Comparison of ENCODE assay signal across 10 cellular contexts in genomic region chr19:2064788-2065524, GRCh38. TPM values are rescaled to one million over a fixed set of nuclear protein-coding genes. Genes with fewer than 3 reads are reported as not detected.
DNase-seq lines count a peak whose midpoint lies in the region; ATAC-seq, FAIRE-seq and TF ChIP-seq lines count a peak whose summit lies in the region.
"Had no signal": no experiment of that assay in that cellular context is flagged by ENCODE, and none has a peak within 500 bp of the region (broad histone marks: within the 10 kb centered on the region; RNA-seq: fewer than 3 reads in every experiment).

No MANE protein-coding gene starts in this region.

- no peaks in the 10 kb centered on the region for H3K9me3 ChIP-seq in lower lobe of right lung

- DNase-seq in G401 (ENCODE audit: low spot score): peak; percentile 97
- peak; percentile 96 for DNase-seq in cerebellar cortex (ENCODE audit: low spot score)
- no peak for DNase-seq in lower lobe of right lung
- DNase-seq in GM19239 (ENCODE audit: insufficient read length, low spot score): no peak
- no peak for DNase-seq in erythroblast (lab: John Stamatoyannopoulos, UW)
- DNase-seq in stimulated activated CD4-positive, alpha-beta T cell treated with anti-CD3 and anti-CD28 coated beads, Interleukin-4, amount 100 ng/mL, for 4 hours: no peak
- DNase-seq: activated CD8-positive, alpha-beta memory T cell treated with anti-CD3 and anti-CD28 coated beads for 24 hours; dermis blood vessel endothelial cell had no signal

- no peak overlapping the region for H3K4me3 ChIP-seq in lower lobe of right lung

- H3K36me3 ChIP-seq in lower lobe of right lung: no peaks in the 10 kb centered on the region

- intact Hi-C loops in lower lobe of right lung (cut with DNase I): no loop called here

- no peak for TF ChIP-seq CTCF in lower lobe of right lung (IDR thresholded peaks at IDR 0.05)

- peak overlapping the region; percentile 49 for H3K27ac Mint-ChIP-seq in stimulated activated memory B cell treated with anti-CD40 and anti-IgM and Interleukin-4, amounts not matched to agents 10 μg/mL and 1 μg/mL and 100 μg/mL, for 72 hours

- peaks cover 66% of the 10 kb centered on the region for H3K4me1 Mint-ChIP-seq in stimulated activated memory B cell treated with anti-CD40 and anti-IgM and Interleukin-4, amounts not matched to agents 10 μg/mL and 1 μg/mL and 100 μg/mL, for 72 hours

- no peak for ATAC-seq in lower lobe of right lung
- ATAC-seq in stimulated activated memory B cell treated with anti-CD40 and anti-IgM and Interleukin-4, amounts not matched to agents 10 μg/mL and 1 μg/mL and 100 μg/mL, for 72 hours: no peak
- no peak for ATAC-seq in GM18511 (IDR thresholded peaks at IDR 0.05; ENCODE audit: unreplicated experiment)

- H3K4me1 ChIP-seq in lower lobe of right lung: peaks cover 44% of the 10 kb centered on the region

- H3K9me3 Mint-ChIP-seq in stimulated activated memory B cell treated with anti-CD40 and anti-IgM and Interleukin-4, amounts not matched to agents 10 μg/mL and 1 μg/mL and 100 μg/mL, for 72 hours: no peaks in the 10 kb centered on the region

- no peaks in the 10 kb centered on the region for H3K36me3 Mint-ChIP-seq in stimulated activated memory B cell treated with anti-CD40 and anti-IgM and Interleukin-4, amounts not matched to agents 10 μg/mL and 1 μg/mL and 100 μg/mL, for 72 hours

- no peak for FAIRE-seq in GM19239 (lab: Jason Lieb, UNC)

- no peak for TF ChIP-seq POLR2A in erythroblast (IDR thresholded peaks at IDR 0.05; ENCODE audit: low read length)

- no peaks in the 10 kb centered on the region for H3K27me3 ChIP-seq in lower lobe of right lung (ENCODE audit: low read depth)

- in situ Hi-C loops in G401 (cut with HindIII; ENCODE audit: low sequenced_read_pairs): no loop called here

- H3K4me3 Mint-ChIP-seq in stimulated activated memory B cell treated with anti-CD40 and anti-IgM and Interleukin-4, amounts not matched to agents 10 μg/mL and 1 μg/mL and 100 μg/mL, for 72 hours: no peak overlapping the region

- peak overlapping the region; percentile 73 for H3K27ac ChIP-seq in lower lobe of right lung

- no peaks in the 10 kb centered on the region for H3K27me3 Mint-ChIP-seq in stimulated activated memory B cell treated with anti-CD40 and anti-IgM and Interleukin-4, amounts not matched to agents 10 μg/mL and 1 μg/mL and 100 μg/mL, for 72 hours

RNA-seq across cellular contexts. Expression of gene MKNK2, which starts 13.9 kb away (rescaled TPM):
- 113 and 118 TPM in 2 replicates for total RNA-seq in G401 (2014; rRNA removed; shearing (Covaris generic))
- total RNA-seq in lower lobe of right lung: 268 TPM

RNA-seq across cellular contexts. Expression of gene MOB3A, which starts 31.2 kb away (rescaled TPM):
- 20.6 and 29.0 TPM in 2 replicates for total RNA-seq in G401 (2014; rRNA removed; shearing (Covaris generic))
- total RNA-seq in lower lobe of right lung: 69.2 TPM

RNA-seq across cellular contexts. Expression of gene IZUMO4, which starts 31.8 kb away (rescaled TPM):
- total RNA-seq in G401 (2014; rRNA removed; shearing (Covaris generic)): 0.25 and 4.0 TPM in 2 replicates
- 7.4 TPM for total RNA-seq in lower lobe of right lung

RNA-seq across cellular contexts. Expression of gene BTBD2, which starts 49.4 kb away (rescaled TPM):
- 70.9 and 89.0 TPM in 2 replicates for total RNA-seq in G401 (2014; rRNA removed; shearing (Covaris generic))
- total RNA-seq in lower lobe of right lung: 62.0 TPM

Comparison
In these comparisons a context has a peak if more than half of its experiments do, and no peak if none do; other contexts are left out.
1. DNase-seq: peak in G401 (single experiment) and cerebellar cortex (single experiment); none in lower lobe of right lung (single experiment), GM19239 (single experiment), erythroblast (0 of 2) and stimulated activated CD4-positive, alpha-beta T cell treated with anti-CD3 and anti-CD28 coated beads, Interleukin-4, amount 100 ng/mL, for 4 hours (0 of 2).